Comparison of ENCODE assay signal across 19 cellular contexts in genomic region chr2:24592436-24593100, GRCh38.
"Had no signal": no experiment of that assay in that cellular context is flagged by ENCODE, and none has a peak within 500 bp of the region (broad histone marks: within the 10 kb centered on the region; RNA-seq: fewer than 3 reads in every experiment).

No MANE protein-coding gene starts in this region.

- H3K27me3 Mint-ChIP-seq: stimulated activated naive B cell treated with anti-CD40 and anti-IgM and Interleukin-4, amounts not matched to agents 10 μg/mL and 1 μg/mL and 100 μg/mL, for 72 hours had no signal

- H3K4me3 ChIP-seq: colonic mucosa, ovary, right atrium auricular region, sigmoid colon, skin epidermis, stomach had no signal

- H3K27me3 ChIP-seq: colonic mucosa, foreskin keratinocyte, ovary, right atrium auricular region, sigmoid colon, stomach had no signal

- H3K4me1 Mint-ChIP-seq: mesothelial cell of epicardium had no signal

- H3K4me3 Mint-ChIP-seq: endodermal cell; mesothelial cell of epicardium; natural killer cell; neural crest cell; stimulated activated naive B cell treated with anti-CD40 and anti-IgM and Interleukin-4, amounts not matched to agents 10 μg/mL and 1 μg/mL and 100 μg/mL, for 72 hours had no signal

- H3K27ac ChIP-seq: colonic mucosa, foreskin keratinocyte, ovary, right atrium auricular region, sigmoid colon, skin epidermis, stomach had no signal

- H3K27ac Mint-ChIP-seq: endodermal cell; mesothelial cell of epicardium; stimulated activated naive B cell treated with anti-CD40 and anti-IgM and Interleukin-4, amounts not matched to agents 10 μg/mL and 1 μg/mL and 100 μg/mL, for 72 hours had no signal

- DNase-seq: colonic mucosa; dermis blood vessel endothelial cell; endodermal cell; erythroblast; foreskin keratinocyte; kidney glomerular epithelial cell; natural killer cell; ovary; sigmoid colon; stimulated activated CD4-positive, alpha-beta T cell treated with anti-CD3 and anti-CD28 coated beads, Interleukin-2, amount 100 ng/mL, for 24 hours; stimulated activated CD4-positive, alpha-beta T cell treated with anti-CD3 and anti-CD28 coated beads, Interleukin-4, amount 100 ng/mL, for 4 hours; stimulated activated naive B cell treated with anti-CD40 and anti-IgM and Interleukin-4, amounts not matched to agents 10 μg/mL and 1 μg/mL and 100 μg/mL, for 72 hours; stomach; trophoblast cell had no signal

- H3K9me3 Mint-ChIP-seq: endodermal cell; natural killer cell; neural crest cell; stimulated activated naive B cell treated with anti-CD40 and anti-IgM and Interleukin-4, amounts not matched to agents 10 μg/mL and 1 μg/mL and 100 μg/mL, for 72 hours had no signal

- ATAC-seq: foreskin keratinocyte; left lobe of liver; natural killer cell; stimulated activated naive B cell treated with anti-CD40 and anti-IgM and Interleukin-4, amounts not matched to agents 10 μg/mL and 1 μg/mL and 100 μg/mL, for 72 hours had no signal

- H3K4me1 ChIP-seq: colonic mucosa, foreskin keratinocyte had no signal

- H3K9me3 ChIP-seq: colonic mucosa, ovary, right atrium auricular region, sigmoid colon, stomach had no signal

- H3K36me3 ChIP-seq: colonic mucosa, ovary, right atrium auricular region had no signal
